ENCODE assay signal across 9 cellular contexts in the genomic region with DNA sequence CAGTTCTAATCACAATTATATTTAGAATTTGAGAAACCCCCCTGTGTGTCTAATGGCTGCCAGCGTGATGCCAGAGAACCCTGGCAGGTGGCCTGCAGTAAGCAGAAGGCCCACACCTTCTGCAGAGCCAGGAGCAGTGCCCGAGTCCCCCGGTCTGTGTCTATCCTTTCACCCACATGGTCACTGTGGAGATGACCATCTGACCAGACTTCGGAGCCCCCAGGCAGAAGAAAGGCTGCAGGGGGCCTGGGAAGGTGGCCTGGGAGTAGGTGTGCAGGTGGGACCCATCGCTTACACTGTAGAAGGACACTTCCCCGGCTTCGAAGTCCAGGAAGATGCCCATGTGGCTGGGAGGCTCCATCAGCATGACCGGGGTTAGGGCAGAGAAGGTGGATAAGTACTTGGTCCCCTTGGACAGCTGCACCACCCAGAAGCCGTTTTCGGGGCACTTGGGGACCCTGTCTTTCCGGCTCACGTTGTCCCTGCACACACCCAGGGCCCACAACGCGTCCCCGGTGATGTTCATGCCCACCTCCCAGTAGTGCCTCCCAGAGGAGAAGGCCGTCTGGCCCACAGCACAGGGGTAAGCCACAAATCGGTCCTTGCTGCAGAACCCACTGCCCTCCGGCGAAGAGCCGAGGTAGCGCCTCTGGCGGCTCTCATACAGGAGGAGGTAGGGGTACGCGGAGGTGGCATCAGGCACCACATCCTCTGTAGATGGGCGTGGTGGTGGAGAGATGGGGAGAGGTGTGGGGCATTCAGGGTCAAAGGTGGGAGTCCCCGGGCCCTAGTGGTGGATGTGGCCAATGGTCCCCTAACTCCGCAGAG. TPM values are rescaled to one million over a fixed set of nuclear protein-coding genes. Genes with fewer than 3 reads are reported as not detected.
DNase-seq lines count a peak whose midpoint lies in the region; ATAC-seq, FAIRE-seq and TF ChIP-seq lines count a peak whose summit lies in the region.
"Had no signal": no experiment of that assay in that cellular context is flagged by ENCODE, and none has a peak within 500 bp of the region (broad histone marks: within the 10 kb centered on the region; RNA-seq: fewer than 3 reads in every experiment).

No MANE protein-coding gene starts in this region.

- CTCF ChIA-PET in A549 (lab: Yijun Ruan, JAX) = interaction anchor here (0.6 kb wide), 1 partner anchor 19 kb away, joined by 6 read pairs; no protein-coding TSS in a partner anchor

- no peak overlapping the region for H3K27ac Mint-ChIP-seq in activated naive CD8-positive, alpha-beta T cell

- H3K27ac ChIP-seq in A549 (peak overlapping the region in 1 of 2 experiments; percentile 96; a peak in 3 of 6 replicates), left lung (no peak overlapping the region)

- H3K4me1 Mint-ChIP-seq in activated naive CD8-positive, alpha-beta T cell (ENCODE audit: low read depth) = peaks cover 30% of the 10 kb centered on the region

- TF ChIP-seq RAD21 in A549 (conservative IDR thresholded peaks at IDR 0.05 in 1 of 2, IDR thresholded peaks at IDR 0.05 in 1 of 2) = no peak

- H3K9me3 Mint-ChIP-seq in activated naive CD8-positive, alpha-beta T cell (ENCODE audit: low read depth) = no peaks in the 10 kb centered on the region

- POLR2A ChIA-PET in A549 (lab: Yijun Ruan, JAX) = no interaction called here

- H3K9me3 ChIP-seq in A549 (no peaks in the 10 kb centered on the region), left lung (no peaks in the 10 kb centered on the region)

- H3K27me3 Mint-ChIP-seq in activated naive CD8-positive, alpha-beta T cell = no peaks in the 10 kb centered on the region

- 91% methylated on average over 22 of the region's 27 CpGs for WGBS in A549 (ENCODE audit: missing lambda C conversion rate)

- H3K4me1 ChIP-seq in A549 (peaks cover 30% of the 10 kb centered on the region), left lung (peaks cover 23 to 37% of the 10 kb centered on the region in 2 donors)

- FAIRE-seq in A549 (lab: Jason Lieb, UNC) = no peak

- TF ChIP-seq CTCF in A549 (IDR thresholded peaks at IDR 0.05) (no peak), GM12865 (IDR thresholded peaks at IDR 0.05; ENCODE audit: insufficient read depth, low read depth, low read length, missing control alignments) (no peak), left lung (IDR thresholded peaks at IDR 0.05) (no peak)

- no peak for TF ChIP-seq POLR2A in A549 (IDR thresholded peaks at IDR 0.05; ENCODE audit: low read length)

- peak overlapping the region; percentile 86 for H3K4me2 ChIP-seq in A549

- intact Hi-C loops in left lung (cut with DNase I) = no loop called here

- H3K36me3 ChIP-seq in left lung = peaks cover 0 to 16% of the 10 kb centered on the region in 2 donors

- peak overlapping the region; percentile 63 for H3K4me3 Mint-ChIP-seq in activated naive CD8-positive, alpha-beta T cell

- DNase-seq in A549 (ENCODE audit: low read depth in 1 of 2, low spot score in 1 of 2) (no peak), GM12865 (ENCODE audit: low read depth) (no peak), left lung (peak; percentile 35 to 69), hepatic stellate cell (ENCODE audit: low spot score) (no peak)
- DNase-seq: DMS79 had no signal

- H3K4me3 ChIP-seq in A549 (peak overlapping the region; percentile 97), GM12865 (ENCODE audit: low read depth, low read length) (peak overlapping the region; percentile 71; the same call in 1 of the 2 replicates), left lung (peak overlapping the region in 1 of 2 donors; percentile 99)

- TF ChIP-seq EP300 in A549 (IDR thresholded peaks at IDR 0.05) = no peak

- ATAC-seq in A549 = no peak
- ATAC-seq in left lung = no peak
- no peak for ATAC-seq in GM21381 (IDR thresholded peaks at IDR 0.05; ENCODE audit: unreplicated experiment)
- ATAC-seq in GM19328 (IDR thresholded peaks at IDR 0.05; ENCODE audit: unreplicated experiment) = no peak
- ATAC-seq in GM19035 (IDR thresholded peaks at IDR 0.05; ENCODE audit: unreplicated experiment) = no peak

- no peaks in the 10 kb centered on the region for H3K27me3 ChIP-seq in left lung

- H3K36me3 Mint-ChIP-seq in activated naive CD8-positive, alpha-beta T cell = no peaks in the 10 kb centered on the region

TF ChIP-seq in A549, 52 proteins besides CTCF, POLR2A, EP300 and RAD21:
- TF ChIP-seq KDM1A (IDR thresholded peaks at IDR 0.05; ENCODE audit: low read depth) (no peak), TFCP2L1 (CRISPR knock-in tag; IDR thresholded peaks at IDR 0.05) (no peak), NR3C1 (IDR thresholded peaks at IDR 0.05) (no peak), JUNB (IDR thresholded peaks at IDR 0.05) (no peak), CBX2 (IDR thresholded peaks at IDR 0.05; ENCODE audit: borderline replicate concordance, low read depth) (no peak), SMC3 (IDR thresholded peaks at IDR 0.05) (no peak), POLR2AphosphoS2 (conservative IDR thresholded peaks at IDR 0.05; ENCODE audit: low read length) (no peak), CHD4 (IDR thresholded peaks at IDR 0.05; ENCODE audit: borderline replicate concordance) (no peak), RCOR1 (IDR thresholded peaks at IDR 0.05; ENCODE audit: low read depth, low read length) (no peak), ZC3H11A (IDR thresholded peaks at IDR 0.05) (no peak), ZNF302 (CRISPR knock-in tag; IDR thresholded peaks at IDR 0.05) (no peak), MYC (IDR thresholded peaks at IDR 0.05; ENCODE audit: borderline replicate concordance, low read length) (no peak), ZSCAN20 (CRISPR knock-in tag; IDR thresholded peaks at IDR 0.05) (no peak), SREBF2 (IDR thresholded peaks at IDR 0.05) (no peak), NPAS2 (CRISPR knock-in tag; IDR thresholded peaks at IDR 0.05; ENCODE audit: borderline replicate concordance) (no peak), HOXB13 (CRISPR knock-in tag; IDR thresholded peaks at IDR 0.05; ENCODE audit: low read depth) (no peak), MAFK (IDR thresholded peaks at IDR 0.05; ENCODE audit: partially characterized antibody) (no peak)
- TF ChIP-seq, protein P1, sequence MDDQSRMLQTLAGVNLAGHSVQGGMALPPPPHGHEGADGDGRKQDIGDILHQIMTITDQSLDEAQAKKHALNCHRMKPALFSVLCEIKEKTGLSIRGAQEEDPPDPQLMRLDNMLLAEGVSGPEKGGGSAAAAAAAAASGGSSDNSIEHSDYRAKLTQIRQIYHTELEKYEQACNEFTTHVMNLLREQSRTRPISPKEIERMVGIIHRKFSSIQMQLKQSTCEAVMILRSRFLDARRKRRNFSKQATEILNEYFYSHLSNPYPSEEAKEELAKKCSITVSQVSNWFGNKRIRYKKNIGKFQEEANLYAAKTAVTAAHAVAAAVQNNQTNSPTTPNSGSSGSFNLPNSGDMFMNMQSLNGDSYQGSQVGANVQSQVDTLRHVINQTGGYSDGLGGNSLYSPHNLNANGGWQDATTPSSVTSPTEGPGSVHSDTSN (IDR thresholded peaks at IDR 0.05) = no peak
- TF ChIP-seq, protein P2, sequence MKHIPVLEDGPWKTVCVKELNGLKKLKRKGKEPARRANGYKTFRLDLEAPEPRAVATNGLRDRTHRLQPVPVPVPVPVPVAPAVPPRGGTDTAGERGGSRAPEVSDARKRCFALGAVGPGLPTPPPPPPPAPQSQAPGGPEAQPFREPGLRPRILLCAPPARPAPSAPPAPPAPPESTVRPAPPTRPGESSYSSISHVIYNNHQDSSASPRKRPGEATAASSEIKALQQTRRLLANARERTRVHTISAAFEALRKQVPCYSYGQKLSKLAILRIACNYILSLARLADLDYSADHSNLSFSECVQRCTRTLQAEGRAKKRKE (CRISPR knock-in tag; IDR thresholded peaks at IDR 0.05; ENCODE audit: low read depth) = no peak
- TF ChIP-seq, protein P3, sequence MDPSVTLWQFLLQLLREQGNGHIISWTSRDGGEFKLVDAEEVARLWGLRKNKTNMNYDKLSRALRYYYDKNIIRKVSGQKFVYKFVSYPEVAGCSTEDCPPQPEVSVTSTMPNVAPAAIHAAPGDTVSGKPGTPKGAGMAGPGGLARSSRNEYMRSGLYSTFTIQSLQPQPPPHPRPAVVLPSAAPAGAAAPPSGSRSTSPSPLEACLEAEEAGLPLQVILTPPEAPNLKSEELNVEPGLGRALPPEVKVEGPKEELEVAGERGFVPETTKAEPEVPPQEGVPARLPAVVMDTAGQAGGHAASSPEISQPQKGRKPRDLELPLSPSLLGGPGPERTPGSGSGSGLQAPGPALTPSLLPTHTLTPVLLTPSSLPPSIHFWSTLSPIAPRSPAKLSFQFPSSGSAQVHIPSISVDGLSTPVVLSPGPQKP (IDR thresholded peaks at IDR 0.05; ENCODE audit: low read depth, low read length) = no peak

RNA-seq across cellular contexts. Expression of a gene that starts 1.6 kb away (rescaled TPM):
- 9.3 and 9.9 TPM in 2 replicates for polyA plus RNA-seq in A549 (2011; rRNA removed)
- polyA plus RNA-seq in A549 (2012; cell fraction: cytosol; rRNA removed) = 12.2 and 16.1 TPM in 2 replicates
- polyA plus RNA-seq in A549 (2012; cell fraction: nucleus; rRNA removed) = 41.5 and 54.1 TPM in 2 replicates
- polyA plus RNA-seq in A549 (2017; fragmentation: RNase III; extraction: RNeasy Plus Mini Kit Qiagen cat#74134 plus additional on column Dnase treatment) = 18.8 to 20.1 TPM (median 20.1 TPM) in 3 replicates
- 15.7 and 16.0 TPM in 2 replicates for polyA minus RNA-seq in A549 (2011; rRNA and poly(A)+ RNA removed)
- 10 to 100 TPM; 21.5 to 27.1 TPM for total RNA-seq in left lung

RNA-seq across cellular contexts. Expression of a gene that starts 8.4 kb away (rescaled TPM):
- polyA plus RNA-seq in A549 (2011; rRNA removed) (not detected in 2 replicates), A549 (2017; fragmentation: RNase III; extraction: RNeasy Plus Mini Kit Qiagen cat#74134 plus additional on column Dnase treatment) (not detected in 3 replicates)
- polyA plus RNA-seq in A549 (2012; cell fraction: cytosol; rRNA removed) = not detected in 2 replicates
- 0.04 TPM in 1 of 2 replicates, not detected in the other for polyA plus RNA-seq in A549 (2012; cell fraction: nucleus; rRNA removed)
- polyA minus RNA-seq in A549 (2011; rRNA and poly(A)+ RNA removed) = not detected in 2 replicates
- total RNA-seq in left lung = 1 to 10 TPM; 1.3 to 2.9 TPM

Comparison
In these comparisons a context has a peak if more than half of its experiments do, and no peak if none do; other contexts are left out.
1. DNase-seq: peak in left lung (2 of 2); none in A549 (0 of 2), GM12865 (single experiment) and hepatic stellate cell (single experiment).